9 cellular contexts compared by ENCODE assay signal in the genomic region with DNA sequence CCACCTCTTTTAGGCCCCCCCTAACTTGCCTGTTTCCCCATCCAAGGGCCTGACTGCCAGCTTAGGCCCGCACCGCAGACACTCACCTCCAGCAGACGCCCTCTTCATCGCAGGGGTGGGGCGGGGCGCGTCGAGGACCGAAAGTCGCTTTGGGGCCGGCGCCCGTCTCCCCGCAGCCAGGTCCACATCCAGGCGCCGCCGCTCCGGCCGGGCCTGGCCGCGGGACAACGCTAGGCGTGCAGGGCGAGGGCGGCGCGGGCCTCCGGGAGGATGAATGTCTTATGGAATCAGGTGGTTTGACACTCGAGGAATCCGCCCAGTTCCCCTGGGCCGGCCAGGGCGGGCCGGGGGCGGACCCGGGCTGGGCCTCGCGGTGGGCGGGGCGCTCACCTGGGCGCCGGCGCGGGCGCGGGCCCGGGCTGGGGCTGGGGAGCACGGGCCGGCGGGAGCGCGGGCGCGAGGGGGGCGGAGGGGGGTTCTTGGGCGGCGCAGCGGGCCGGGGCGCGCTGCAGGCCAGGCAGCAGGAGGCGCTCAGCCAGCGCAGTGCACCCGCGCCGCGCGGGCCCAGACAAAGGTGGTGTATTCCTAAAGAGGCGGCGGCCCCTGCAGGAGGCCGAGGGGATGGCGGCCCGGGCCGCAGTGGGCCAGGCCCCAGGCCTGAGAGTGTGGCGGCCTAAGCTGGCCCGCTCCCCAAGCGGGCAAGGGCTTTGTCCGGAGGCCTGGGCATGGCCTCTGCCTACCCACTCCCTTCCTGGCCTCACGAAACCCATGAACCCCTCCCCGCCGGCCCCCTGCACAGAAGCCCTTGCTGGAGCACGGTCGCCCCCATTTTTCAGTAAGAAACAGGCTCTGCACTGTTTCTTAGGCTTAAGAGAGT.
DNase-seq lines count a peak whose midpoint lies in the region; ATAC-seq and TF ChIP-seq lines count a peak whose summit lies in the region.
"Had no signal": no experiment of that assay in that cellular context is flagged by ENCODE, and none has a peak within 500 bp of the region (broad histone marks: within the 10 kb centered on the region; RNA-seq: fewer than 3 reads in every experiment).

No MANE protein-coding gene starts in this region.

- peaks cover 19% of the 10 kb centered on the region for H3K79me2 ChIP-seq in mesendoderm (ENCODE audit: control insufficient read depth, insufficient read depth, low read length)

- peak in 6 of 7 experiments; percentile 21 to 55 (median 34) for DNase-seq in CD8-positive, alpha-beta T cell
- peak; percentile 82 for DNase-seq in NCI-H146 (lab: John Stamatoyannopoulos, UW)
- peak; percentile 24 to 37 for DNase-seq in activated CD4-positive, alpha-beta T cell treated with anti-CD3 and anti-CD28 coated beads, Interleukin-2, amount 50 U/mL, for 4 hours
- peak; percentile 92 for DNase-seq in mesendoderm

- CTCF ChIA-PET in CD8-positive, alpha-beta T cell (lab: Charles Lee), result no interaction called here

- H2BK120ac ChIP-seq in mesendoderm (ENCODE audit: low read depth, low read length), result peak overlapping the region; percentile 45

- peak overlapping the region; percentile 59 for H3K4me2 ChIP-seq in mesendoderm (ENCODE audit: low read length)

- H3K4me1 Mint-ChIP-seq in CD8-positive, alpha-beta T cell (ENCODE audit: low read depth), result no peaks in the 10 kb centered on the region
- peaks cover 7% of the 10 kb centered on the region for H3K4me1 Mint-ChIP-seq in stimulated activated memory B cell treated with anti-CD40 and anti-IgM and Interleukin-4, amounts not matched to agents 10 μg/mL and 1 μg/mL and 100 μg/mL, for 72 hours

- peak overlapping the region; percentile 84 for H3K56ac ChIP-seq in mesendoderm (ENCODE audit: low read length)

- no peaks in the 10 kb centered on the region for H3K27me3 ChIP-seq in CD8-positive, alpha-beta T cell (ENCODE audit: insufficient read depth, low read length)
- no peaks in the 10 kb centered on the region for H3K27me3 ChIP-seq in endocrine pancreas (ENCODE audit: control insufficient read depth, insufficient read depth, low read length)
- no peaks in the 10 kb centered on the region for H3K27me3 ChIP-seq in mesendoderm (ENCODE audit: insufficient read depth, low read length, poor library complexity)

- no peak overlapping the region for H3K27ac ChIP-seq in CD8-positive, alpha-beta T cell (ENCODE audit: low read depth, low read length)
- H3K27ac ChIP-seq in mesendoderm (ENCODE audit: low read depth, low read length), result peak overlapping the region; percentile 55
- H3K27ac ChIP-seq: SK-N-MC had no signal

- H3K23ac ChIP-seq in mesendoderm (ENCODE audit: low read length), result no peak overlapping the region

- no peaks in the 10 kb centered on the region for H3K9me3 Mint-ChIP-seq in CD8-positive, alpha-beta T cell
- H3K9me3 Mint-ChIP-seq in stimulated activated memory B cell treated with anti-CD40 and anti-IgM and Interleukin-4, amounts not matched to agents 10 μg/mL and 1 μg/mL and 100 μg/mL, for 72 hours, result no peaks in the 10 kb centered on the region

- H3K36me3 Mint-ChIP-seq in CD8-positive, alpha-beta T cell, result no peaks in the 10 kb centered on the region
- H3K36me3 Mint-ChIP-seq in stimulated activated memory B cell treated with anti-CD40 and anti-IgM and Interleukin-4, amounts not matched to agents 10 μg/mL and 1 μg/mL and 100 μg/mL, for 72 hours, result no peaks in the 10 kb centered on the region

- no CpG with 5 or more reads among the region's 82 CpGs for WGBS in mesendoderm (ENCODE audit: extremely low coverage, insufficient coverage, low lambda C conversion rate)

- H3K9me3 ChIP-seq in CD8-positive, alpha-beta T cell (ENCODE audit: low read length), result no peaks in the 10 kb centered on the region
- H3K9me3 ChIP-seq in endocrine pancreas (ENCODE audit: control insufficient read depth, low read length), result no peaks in the 10 kb centered on the region

- peak overlapping the region; percentile 45 for H3K4me3 Mint-ChIP-seq in CD8-positive, alpha-beta T cell
- peak overlapping the region; percentile 39 for H3K4me3 Mint-ChIP-seq in stimulated activated memory B cell treated with anti-CD40 and anti-IgM and Interleukin-4, amounts not matched to agents 10 μg/mL and 1 μg/mL and 100 μg/mL, for 72 hours

- POLR2A ChIA-PET in CD8-positive, alpha-beta T cell (lab: Charles Lee), result no interaction called here

- H3K4ac ChIP-seq in mesendoderm (ENCODE audit: low read depth, low read length), result peak overlapping the region; percentile 49

- no peak overlapping the region for H3K4me3 ChIP-seq in CD8-positive, alpha-beta T cell (ENCODE audit: low read depth, low read length)
- H3K4me3 ChIP-seq in endocrine pancreas (ENCODE audit: control insufficient read depth, insufficient read depth, low read length) (no peak overlapping the region), mesendoderm (ENCODE audit: low read length) (peak overlapping the region; percentile 48)
- H3K4me3 ChIP-seq: SK-N-MC had no signal

- H3K27ac Mint-ChIP-seq in CD8-positive, alpha-beta T cell, result no peak overlapping the region
- H3K27ac Mint-ChIP-seq in stimulated activated memory B cell treated with anti-CD40 and anti-IgM and Interleukin-4, amounts not matched to agents 10 μg/mL and 1 μg/mL and 100 μg/mL, for 72 hours, result no peak overlapping the region

- H2BK5ac ChIP-seq in mesendoderm (ENCODE audit: low read length), result peak overlapping the region; percentile 17

- H4K5ac ChIP-seq in mesendoderm (ENCODE audit: low read length), result no peak overlapping the region

- no peak overlapping the region for H2BK15ac ChIP-seq in mesendoderm (replicated peaks; ENCODE audit: low read depth)

- no peak overlapping the region for H4K8ac ChIP-seq in mesendoderm (ENCODE audit: low read depth, low read length)

- H3K4me1 ChIP-seq in CD8-positive, alpha-beta T cell (ENCODE audit: insufficient read depth, low read length), result no peaks in the 10 kb centered on the region
- no peaks in the 10 kb centered on the region for H3K4me1 ChIP-seq in endocrine pancreas (ENCODE audit: control insufficient read depth, insufficient read depth, low read length)
- H3K4me1 ChIP-seq in mesendoderm (ENCODE audit: control insufficient read depth, low read depth, low read length), result peaks cover 2% of the 10 kb centered on the region

- H3K79me1 ChIP-seq in mesendoderm (ENCODE audit: low read length), result peaks cover 8% of the 10 kb centered on the region

- H3K9ac ChIP-seq in endocrine pancreas (ENCODE audit: control insufficient read depth, insufficient read depth, low read length), result peak overlapping the region; percentile 60
- peak overlapping the region; percentile 70 for H3K9ac ChIP-seq in mesendoderm (ENCODE audit: low read length)

- peak overlapping the region; percentile 85 for H3K18ac ChIP-seq in mesendoderm (ENCODE audit: low read length)

- H3K27me3 Mint-ChIP-seq in CD8-positive, alpha-beta T cell (ENCODE audit: low read depth), result no peaks in the 10 kb centered on the region
- H3K27me3 Mint-ChIP-seq in stimulated activated memory B cell treated with anti-CD40 and anti-IgM and Interleukin-4, amounts not matched to agents 10 μg/mL and 1 μg/mL and 100 μg/mL, for 72 hours, result peaks cover 19% of the 10 kb centered on the region

- intact Hi-C loops in CD8-positive, alpha-beta T cell (cut with DNase I, micrococcal nuclease), result loop anchor here (1.0 to 10.0 kb wide), 2 partner anchors 132 to 137 kb away; no protein-coding TSS in a partner anchor

- no peaks in the 10 kb centered on the region for H3K36me3 ChIP-seq in CD8-positive, alpha-beta T cell (ENCODE audit: insufficient read depth, low read length)
- no peaks in the 10 kb centered on the region for H3K36me3 ChIP-seq in endocrine pancreas (ENCODE audit: control insufficient read depth, insufficient read depth, low read length)
- H3K36me3 ChIP-seq in mesendoderm (ENCODE audit: control insufficient read depth, insufficient read depth, low read length), result no peaks in the 10 kb centered on the region

- peak; percentile 35 for TF ChIP-seq CTCF in CD8-positive, alpha-beta T cell (IDR thresholded peaks at IDR 0.05)

- H2AK5ac ChIP-seq in mesendoderm (ENCODE audit: low read length), result no peak overlapping the region

- peak; percentile 88 for ATAC-seq in CD8-positive, alpha-beta T cell
- ATAC-seq in GM21515 (IDR thresholded peaks at IDR 0.05; ENCODE audit: unreplicated experiment), result peak; percentile 71
- ATAC-seq in stimulated activated memory B cell treated with anti-CD40 and anti-IgM and Interleukin-4, amounts not matched to agents 10 μg/mL and 1 μg/mL and 100 μg/mL, for 72 hours, result peak; percentile 82
- no peak for ATAC-seq in GM18517 (IDR thresholded peaks at IDR 0.05; ENCODE audit: unreplicated experiment)

Comparison
In these comparisons a context has a peak if more than half of its experiments do, and no peak if none do; other contexts are left out.
1. DNase-seq: peak in every context shown above with its lines; median percentile 92 in mesendoderm; 82 in NCI-H146; 34 in CD8-positive, alpha-beta T cell; 30 in activated CD4-positive, alpha-beta T cell treated with anti-CD3 and anti-CD28 coated beads, Interleukin-2, amount 50 U/mL, for 4 hours.